Comparison of ENCODE assay signal across 1 cellular context in genomic region chr14:61434315-61434714, GRCh38.
TF ChIP-seq lines count a peak whose summit lies in the region.

No MANE protein-coding gene starts in this region.

TF ChIP-seq in endothelial cell of umbilical vein, 7 proteins besides CTCF, POLR2A, EP300 and RAD21:
- no peak for TF ChIP-seq MYC (IDR thresholded peaks at IDR 0.05; ENCODE audit: low read depth, low read length)
